ENCODE assay signal across 1 cellular context in the genomic region with DNA sequence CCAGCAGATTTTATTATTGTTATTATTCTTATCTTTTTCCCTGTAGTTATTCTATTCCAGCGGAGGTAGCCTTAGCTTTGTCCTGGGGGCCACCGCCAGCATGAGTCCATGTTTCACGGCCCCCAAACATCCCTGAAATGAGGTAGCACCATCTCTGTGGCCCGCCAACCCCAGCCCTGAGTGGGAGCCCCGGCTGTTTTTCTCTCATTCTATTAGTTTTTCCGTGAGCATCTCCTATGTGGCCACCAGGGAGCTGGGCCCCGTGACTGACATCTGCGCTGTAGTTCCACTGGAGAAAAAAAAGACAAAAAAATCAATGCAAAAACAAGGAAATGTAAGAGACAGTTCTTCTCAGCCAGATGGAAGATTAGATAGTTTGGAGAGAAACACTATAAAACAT.
TF ChIP-seq lines count a peak whose summit lies in the region.

No MANE protein-coding gene starts in this region.

TF ChIP-seq in K562, 482 proteins besides CTCF, POLR2A, EP300 and RAD21:
- TF ChIP-seq NR2F6 (CRISPR knock-in tag; IDR thresholded peaks at IDR 0.05): no peak
